In genomic region chr17:7047566-7047965, GRCh38 we compare ENCODE assay signal across 11 cellular contexts. TPM values are rescaled to one million over a fixed set of nuclear protein-coding genes. Genes with fewer than 3 reads are reported as not detected.
DNase-seq lines count a peak whose midpoint lies in the region; ATAC-seq, FAIRE-seq and TF ChIP-seq lines count a peak whose summit lies in the region.
"Had no signal": no experiment of that assay in that cellular context is flagged by ENCODE, and none has a peak within 500 bp of the region (broad histone marks: within the 10 kb centered on the region; RNA-seq: fewer than 3 reads in every experiment).

No MANE protein-coding gene starts in this region.

- H3K9me1 ChIP-seq in keratinocyte (ENCODE audit: control insufficient read depth, extremely low read depth, insufficient read depth, low read length) = no peaks in the 10 kb centered on the region

- no peaks in the 10 kb centered on the region for H4K20me1 ChIP-seq in keratinocyte (ENCODE audit: control insufficient read depth, extremely low read depth, insufficient read depth, low read length)

- peaks cover 29% of the 10 kb centered on the region for H3K4me1 ChIP-seq in keratinocyte (ENCODE audit: control insufficient read depth, extremely low read depth, insufficient read depth, low read length)
- H3K4me1 ChIP-seq in transverse colon = peaks cover 22 to 42% (median 33%) of the 10 kb centered on the region in 4 donors
- H3K4me1 ChIP-seq: BE2C had no signal

- H3K27me3 ChIP-seq in keratinocyte (ENCODE audit: control insufficient read depth, extremely low read depth, insufficient read depth, low read length) (peaks cover 15% of the 10 kb centered on the region), transverse colon (peaks cover 17% of the 10 kb centered on the region)

- no peak overlapping the region for H3K4me3 ChIP-seq in keratinocyte (ENCODE audit: control insufficient read depth in 2 of 3, extremely low read depth in 1 of 3, insufficient read depth in 2 of 3, low read depth in 1 of 3, low read length in 3 of 3)
- no peak overlapping the region for H3K4me3 ChIP-seq in transverse colon

- H2AFZ ChIP-seq in keratinocyte (ENCODE audit: control insufficient read depth, low read length) = no peak overlapping the region

- peak; percentile 59 for DNase-seq in stimulated activated CD4-positive, alpha-beta T cell treated with anti-CD3 and anti-CD28 coated beads, Interleukin-15, amount 100 ng/mL, for 24 hours
- no peak for DNase-seq in stimulated activated CD4-positive, alpha-beta T cell treated with anti-CD3 and anti-CD28 coated beads, Interleukin-2, amount 100 ng/mL, for 48 hours
- DNase-seq in T-helper 17 cell = no peak
- DNase-seq in keratinocyte (ENCODE audit: low read depth, low spot score) = no peak
- DNase-seq in transverse colon = no peak
- no peak for DNase-seq in medulla oblongata (ENCODE audit: extremely low spot score)
- DNase-seq in RCC 7860 (ENCODE audit: low spot score) = no peak
- DNase-seq: BE2C, dermis blood vessel endothelial cell, NCI-H187 treated with DMSO at 0.1 percent for 48 hours had no signal

- H3K4me1 Mint-ChIP-seq in T-helper 17 cell = peaks cover 33% of the 10 kb centered on the region

- intact Hi-C loops in transverse colon (cut with DNase I; ENCODE audit: low total_unique reads) = loop anchor here (10.0 kb wide), 1 partner anchor 537 kb away; the partner anchor contains the start of gene MPDU1

- no peaks in the 10 kb centered on the region for H3K27me3 Mint-ChIP-seq in T-helper 17 cell

- H3K27ac Mint-ChIP-seq in T-helper 17 cell = peak overlapping the region; percentile 70

- no peaks in the 10 kb centered on the region for H3K36me3 Mint-ChIP-seq in T-helper 17 cell (ENCODE audit: low read depth)

- WGBS in transverse colon (ENCODE audit: low coverage in 1 of 2), 2 donors = 43 to 44% methylated on average over 5 to 6 of the region's 6 CpGs

- no peak for FAIRE-seq in keratinocyte (lab: Jason Lieb, UNC)
- no peak for FAIRE-seq in RCC 7860 (lab: Jason Lieb, UNC)

- peak overlapping the region; percentile 99 for H3K4me2 ChIP-seq in keratinocyte (ENCODE audit: control insufficient read depth, extremely low read depth, insufficient read depth, low read depth, low read length)

- in situ Hi-C loops in transverse colon (cut with MboI; ENCODE audit: low pct_ligation_motif_present in 1 of 4, low pct_unique_long_range_greater_than_20kb in 1 of 4, low sequenced_read_pairs in 3 of 4) = loop anchor here (5.0 to 25.0 kb wide), 4 partner anchors 90 to 290 kb away; partner anchors contain the start of genes SLC2A4 (in 2 of the 4), YBX2 (in 2 of the 4), ACADVL (in 1 of the 4) and ACAP1 (in 1 of the 4)

- dilution Hi-C loops in keratinocyte (cut with MboI; ENCODE audit: extremely low pct_ligation_motif_present, low sequenced_read_pairs) = no loop called here

- no peaks in the 10 kb centered on the region for H3K36me3 ChIP-seq in keratinocyte (ENCODE audit: control insufficient read depth in 2 of 2, extremely low read depth in 1 of 2, insufficient read depth in 2 of 2, low read length in 2 of 2)
- no peaks in the 10 kb centered on the region for H3K36me3 ChIP-seq in transverse colon
- H3K36me3 ChIP-seq: BE2C had no signal

- TF ChIP-seq POLR2A in transverse colon (IDR thresholded peaks at IDR 0.05) (no peak), GM18505 (IDR thresholded peaks at IDR 0.05; ENCODE audit: borderline replicate concordance, extremely low read depth, insufficient read depth, insufficient read length) (no peak)

- H3K27ac ChIP-seq in keratinocyte (ENCODE audit: control insufficient read depth, insufficient read depth, low read length) = no peak overlapping the region
- peak overlapping the region; percentile 75 to 94 (median 82) for H3K27ac ChIP-seq in transverse colon

- H3K9me3 ChIP-seq in T-helper 17 cell (ENCODE audit: control insufficient read depth, low read length, poor library complexity, severe bottlenecking) = no peaks in the 10 kb centered on the region
- no peaks in the 10 kb centered on the region for H3K9me3 ChIP-seq in keratinocyte (ENCODE audit: control insufficient read depth, low read depth, low read length)
- H3K9me3 ChIP-seq in transverse colon = no peaks in the 10 kb centered on the region
- H3K9me3 ChIP-seq: BE2C had no signal

- TF ChIP-seq CTCF in keratinocyte (optimal IDR thresholded peaks at IDR 0.05 in 1 of 3, IDR thresholded peaks at IDR 0.05 in 1 of 3, conservative IDR thresholded peaks at IDR 0.05 in 1 of 3; ENCODE audit: extremely low read depth in 1 of 3, insufficient read depth in 2 of 3, low read length in 3 of 3) (no peak), transverse colon (IDR thresholded peaks at IDR 0.05) (no peak)

- H3K4me3 Mint-ChIP-seq in T-helper 17 cell = peak overlapping the region; percentile 71

- no peaks in the 10 kb centered on the region for H3K79me2 ChIP-seq in keratinocyte (ENCODE audit: control insufficient read depth, insufficient read depth, low read length)

- no peak for TF ChIP-seq EP300 in transverse colon (IDR thresholded peaks at IDR 0.05; ENCODE audit: low read depth)

- peak overlapping the region; percentile 62 for H3K9ac ChIP-seq in keratinocyte (ENCODE audit: control insufficient read depth, extremely low read depth, insufficient read depth, low read length)

- ATAC-seq in T-helper 17 cell = no peak
- no peak for ATAC-seq in GM18505 (IDR thresholded peaks at IDR 0.05; ENCODE audit: unreplicated experiment)

RNA-seq across cellular contexts. Expression of gene SLC16A11, which starts 3.7 kb away (rescaled TPM):
- total RNA-seq in T-helper 17 cell (under 1 TPM in 1 of 2 donors, not detected in 1; 0.40 TPM), transverse colon (1 to 10 TPM in 2 of 4 donors, not detected in 2; 1.2 to 2.2 TPM)
- polyA plus RNA-seq in keratinocyte = 0.09 TPM in 1 of 3 replicates, not detected in the others
- not detected for polyA plus RNA-seq in keratinocyte (2011; ENCODE audit: low read depth)
- not detected in 2 replicates for polyA plus RNA-seq in keratinocyte (2011; cell fraction: cytosol; rRNA removed)
- polyA plus RNA-seq in keratinocyte (2011; cell fraction: nucleus; rRNA removed) = not detected in 2 replicates
- 0.21 and 0.23 TPM in 2 replicates for polyA plus RNA-seq in keratinocyte (2012; ENCODE audit: low replicate concordance)
- polyA minus RNA-seq in keratinocyte = not detected in 3 replicates
- not detected for polyA minus RNA-seq in keratinocyte (2011; cell fraction: cytosol; rRNA and poly(A)+ RNA removed)
- polyA minus RNA-seq in keratinocyte (2011; cell fraction: nucleus; rRNA and poly(A)+ RNA removed) = not detected in 2 replicates

RNA-seq across cellular contexts. Expression of gene SLC16A13, which starts 11.8 kb away (rescaled TPM):
- total RNA-seq in T-helper 17 cell = 1 to 10 TPM; 3.3 to 4.6 TPM
- polyA plus RNA-seq in keratinocyte = 2.2 to 6.9 TPM (median 2.7 TPM) in 3 replicates
- polyA plus RNA-seq in keratinocyte (2011; ENCODE audit: low read depth) = 1.8 TPM
- 1.7 and 2.5 TPM in 2 replicates for polyA plus RNA-seq in keratinocyte (2011; cell fraction: cytosol; rRNA removed)
- 10.5 and 11.0 TPM in 2 replicates for polyA plus RNA-seq in keratinocyte (2011; cell fraction: nucleus; rRNA removed)
- 5.0 and 7.4 TPM in 2 replicates for polyA plus RNA-seq in keratinocyte (2012; ENCODE audit: low replicate concordance)
- polyA minus RNA-seq in keratinocyte = 3.6 to 19.2 TPM (median 4.0 TPM) in 3 replicates
- polyA minus RNA-seq in keratinocyte (2011; cell fraction: cytosol; rRNA and poly(A)+ RNA removed) = 3.3 TPM
- polyA minus RNA-seq in keratinocyte (2011; cell fraction: nucleus; rRNA and poly(A)+ RNA removed) = 6.5 and 9.2 TPM in 2 replicates
- 1 to 10 TPM in 3 of 4 donors, not detected in 1; 2.4 to 8.6 (median 3.5) TPM for total RNA-seq in transverse colon

RNA-seq across cellular contexts. Expression of gene BCL6B, which starts 24.7 kb away (rescaled TPM):
- total RNA-seq in T-helper 17 cell = under 1 TPM in 1 of 2 donors, not detected in 1; 0.17 TPM
- polyA plus RNA-seq in keratinocyte = not detected in 3 replicates
- polyA plus RNA-seq in keratinocyte (2011; ENCODE audit: low read depth) = 0.17 TPM
- not detected in 2 replicates for polyA plus RNA-seq in keratinocyte (2011; cell fraction: cytosol; rRNA removed)
- not detected in 2 replicates for polyA plus RNA-seq in keratinocyte (2011; cell fraction: nucleus; rRNA removed)
- 0.13 TPM in 1 of 2 replicates, not detected in the other for polyA plus RNA-seq in keratinocyte (2012; ENCODE audit: low replicate concordance)
- polyA minus RNA-seq in keratinocyte = not detected in 3 replicates
- polyA minus RNA-seq in keratinocyte (2011; cell fraction: cytosol; rRNA and poly(A)+ RNA removed) = not detected
- not detected in 2 replicates for polyA minus RNA-seq in keratinocyte (2011; cell fraction: nucleus; rRNA and poly(A)+ RNA removed)
- 1 to 10 TPM in 1 of 4 donors, under 1 TPM in 2, not detected in 1; 0.32 to 1.8 (median 0.82) TPM for total RNA-seq in transverse colon

RNA-seq across cellular contexts. Expression of gene CLEC10A, which starts 32.5 kb away (rescaled TPM):
- total RNA-seq in T-helper 17 cell (1 to 10 TPM in 1 of 2 donors, under 1 TPM in 1; 0.40 to 7.1 TPM), transverse colon (1 to 10 TPM in 2 of 4 donors, not detected in 2; 6.3 to 7.0 TPM)
- polyA plus RNA-seq in keratinocyte = not detected in 3 replicates
- not detected for polyA plus RNA-seq in keratinocyte (2011; ENCODE audit: low read depth)
- not detected in 2 replicates for polyA plus RNA-seq in keratinocyte (2011; cell fraction: cytosol; rRNA removed)
- not detected in 2 replicates for polyA plus RNA-seq in keratinocyte (2011; cell fraction: nucleus; rRNA removed)
- polyA plus RNA-seq in keratinocyte (2012; ENCODE audit: low replicate concordance) = not detected in 2 replicates
- polyA minus RNA-seq in keratinocyte = not detected in 3 replicates
- not detected for polyA minus RNA-seq in keratinocyte (2011; cell fraction: cytosol; rRNA and poly(A)+ RNA removed)
- not detected in 2 replicates for polyA minus RNA-seq in keratinocyte (2011; cell fraction: nucleus; rRNA and poly(A)+ RNA removed)

RNA-seq across cellular contexts. Expression of gene RNASEK, which starts 35.1 kb away (rescaled TPM):
- total RNA-seq in T-helper 17 cell (100 to 1,000 TPM; 141 to 150 TPM), transverse colon (100 to 1,000 TPM in 2 of 4 donors, 10 to 100 TPM in 2; 38.8 to 177 (median 118) TPM)
- 87.0 to 267 TPM (median 99.7 TPM) in 3 replicates for polyA plus RNA-seq in keratinocyte
- 43.9 TPM for polyA plus RNA-seq in keratinocyte (2011; ENCODE audit: low read depth)
- polyA plus RNA-seq in keratinocyte (2011; cell fraction: cytosol; rRNA removed) = 161 and 215 TPM in 2 replicates
- polyA plus RNA-seq in keratinocyte (2011; cell fraction: nucleus; rRNA removed) = 74.7 and 90.0 TPM in 2 replicates
- polyA plus RNA-seq in keratinocyte (2012; ENCODE audit: low replicate concordance) = 396 and 610 TPM in 2 replicates
- 51.4 to 165 TPM (median 70.6 TPM) in 3 replicates for polyA minus RNA-seq in keratinocyte
- 175 TPM for polyA minus RNA-seq in keratinocyte (2011; cell fraction: cytosol; rRNA and poly(A)+ RNA removed)
- polyA minus RNA-seq in keratinocyte (2011; cell fraction: nucleus; rRNA and poly(A)+ RNA removed) = 60.8 and 61.2 TPM in 2 replicates
